In genomic region chr1:100703052-100703451, GRCh38 we compare ENCODE assay signal across 20 cellular contexts. TPM values are rescaled to one million over a fixed set of nuclear protein-coding genes. Genes with fewer than 3 reads are reported as not detected.
A peak's percentile ranks its signal among the peaks of the same experiment; 100 is the strongest.
DNase-seq lines count a peak whose midpoint lies in the region; ATAC-seq and TF ChIP-seq lines count a peak whose summit lies in the region.
"Had no signal": no experiment of that assay in that cellular context is flagged by ENCODE, and none has a peak within 500 bp of the region (broad histone marks: within the 10 kb centered on the region; RNA-seq: fewer than 3 reads in every experiment).

No MANE protein-coding gene starts in this region.

- no peak overlapping the region for H3K27ac Mint-ChIP-seq in neural progenitor cell
- no peak overlapping the region for H3K27ac Mint-ChIP-seq in activated T-helper 17 cell treated with anti-CD3 and anti-CD28 coated beads, Interleukin-2, amount 50 U/mL, for 72 hours
- H3K27ac Mint-ChIP-seq: CD4-positive, CD25-positive, alpha-beta regulatory T cell; CD8-positive, alpha-beta memory T cell; IgD-negative memory B cell had no signal

- ATAC-seq in thoracic aorta (ENCODE audit: insufficient number of reproducible peaks, low FRiP score, low read depth) (no peak), HG02938 (IDR thresholded peaks at IDR 0.05; ENCODE audit: unreplicated experiment) (no peak)
- no peak for ATAC-seq in activated T-helper 17 cell treated with anti-CD3 and anti-CD28 coated beads, Interleukin-2, amount 50 U/mL, for 72 hours (replicated peaks)

- H3K27ac ChIP-seq in neural progenitor cell (no peak overlapping the region), thoracic aorta (peak overlapping the region; percentile 19 to 74), prostate gland (no peak overlapping the region)

- peaks cover 7% of the 10 kb centered on the region for H3K27me3 Mint-ChIP-seq in neural progenitor cell (ENCODE audit: insufficient read depth, low read depth)
- peaks cover 28% of the 10 kb centered on the region for H3K27me3 Mint-ChIP-seq in activated T-helper 17 cell treated with anti-CD3 and anti-CD28 coated beads, Interleukin-2, amount 50 U/mL, for 72 hours

- intact Hi-C loops in prostate gland (cut with DNase I): no loop called here

- no peaks in the 10 kb centered on the region for H3K9me3 ChIP-seq in adipocyte (ENCODE audit: control insufficient read depth, low read length)
- H3K9me3 ChIP-seq in neural progenitor cell (ENCODE audit: low read depth): no peaks in the 10 kb centered on the region
- no peaks in the 10 kb centered on the region for H3K9me3 ChIP-seq in thoracic aorta
- no peaks in the 10 kb centered on the region for H3K9me3 ChIP-seq in prostate gland
- H3K9me3 ChIP-seq: BE2C had no signal

- H3K4me3 Mint-ChIP-seq in neural progenitor cell: no peak overlapping the region
- no peak overlapping the region for H3K4me3 Mint-ChIP-seq in activated T-helper 17 cell treated with anti-CD3 and anti-CD28 coated beads, Interleukin-2, amount 50 U/mL, for 72 hours
- H3K4me3 Mint-ChIP-seq: CD4-positive, CD25-positive, alpha-beta regulatory T cell; CD8-positive, alpha-beta memory T cell; IgD-negative memory B cell had no signal

- no peak overlapping the region for H3K4me2 ChIP-seq in neural progenitor cell

- H3K4me1 Mint-ChIP-seq in neural progenitor cell: no peaks in the 10 kb centered on the region
- H3K4me1 Mint-ChIP-seq in activated T-helper 17 cell treated with anti-CD3 and anti-CD28 coated beads, Interleukin-2, amount 50 U/mL, for 72 hours: no peaks in the 10 kb centered on the region
- H3K4me1 Mint-ChIP-seq: CD4-positive, CD25-positive, alpha-beta regulatory T cell; CD8-positive, alpha-beta memory T cell had no signal

- no peak overlapping the region for H3K4me3 ChIP-seq in adipocyte (ENCODE audit: low read length)
- no peak overlapping the region for H3K4me3 ChIP-seq in neural progenitor cell
- H3K4me3 ChIP-seq in thoracic aorta: no peak overlapping the region
- no peak overlapping the region for H3K4me3 ChIP-seq in prostate gland

- TF ChIP-seq POLR2A in prostate gland (IDR thresholded peaks at IDR 0.05): no peak

- WGBS in prostate gland: 72% methylated on average over 2 of the region's 2 CpGs

- no peaks in the 10 kb centered on the region for H3K79me2 ChIP-seq in neural progenitor cell (ENCODE audit: low read depth)

- no peaks in the 10 kb centered on the region for H4K20me1 ChIP-seq in neural progenitor cell (ENCODE audit: low read depth)

- peak; percentile 22 for DNase-seq in adipocyte (ENCODE audit: low read depth)
- peak; percentile 30 for DNase-seq in dermis blood vessel endothelial cell
- no peak for DNase-seq in neural progenitor cell (ENCODE audit: low spot score)
- no peak for DNase-seq in thoracic aorta (ENCODE audit: low spot score)
- no peak for DNase-seq in effector CD4-positive, alpha-beta T cell
- DNase-seq in prostate gland (ENCODE audit: low spot score): no peak
- DNase-seq: ACHN; BE2C; C1 segment of cervical spinal cord; CD4-positive, CD25-positive, alpha-beta regulatory T cell; CD8-positive, alpha-beta memory T cell; COR-L47; DMS 273 treated with DMSO at 0.1 percent for 48 hours; DMS53; DND-41; KBM-7 had no signal

- H3K36me3 ChIP-seq in adipocyte (ENCODE audit: control insufficient read depth, insufficient read depth, low read length, severe bottlenecking) (no peaks in the 10 kb centered on the region), neural progenitor cell (no peaks in the 10 kb centered on the region), thoracic aorta (no peaks in the 10 kb centered on the region), prostate gland (no peaks in the 10 kb centered on the region)
- H3K36me3 ChIP-seq: BE2C had no signal

- H3K9me3 Mint-ChIP-seq in neural progenitor cell: no peaks in the 10 kb centered on the region
- peaks cover 5% of the 10 kb centered on the region for H3K9me3 Mint-ChIP-seq in activated T-helper 17 cell treated with anti-CD3 and anti-CD28 coated beads, Interleukin-2, amount 50 U/mL, for 72 hours
- H3K9me3 Mint-ChIP-seq: IgD-negative memory B cell had no signal

- H2AFZ ChIP-seq in neural progenitor cell (replicated peaks): peak overlapping the region; percentile 3

- no peak for TF ChIP-seq CTCF in neural progenitor cell (IDR thresholded peaks at IDR 0.05)
- TF ChIP-seq CTCF in thoracic aorta (IDR thresholded peaks at IDR 0.05): no peak
- TF ChIP-seq CTCF in prostate gland (IDR thresholded peaks at IDR 0.05): no peak

- H3F3A ChIP-seq in neural progenitor cell (ENCODE audit: low read depth): no peaks in the 10 kb centered on the region

- no peaks in the 10 kb centered on the region for H3K27me3 ChIP-seq in adipocyte (replicated peaks; ENCODE audit: control insufficient read depth, insufficient read depth, low read length)
- no peaks in the 10 kb centered on the region for H3K27me3 ChIP-seq in neural progenitor cell
- H3K27me3 ChIP-seq in thoracic aorta (replicated peaks; ENCODE audit: insufficient read depth): no peaks in the 10 kb centered on the region
- no peaks in the 10 kb centered on the region for H3K27me3 ChIP-seq in prostate gland (replicated peaks; ENCODE audit: insufficient read depth)
- H3K27me3 ChIP-seq: BE2C had no signal

- H3K9ac ChIP-seq in adipocyte (ENCODE audit: low read length) (no peak overlapping the region), neural progenitor cell (no peak overlapping the region)

- H3K4me1 ChIP-seq in adipocyte (ENCODE audit: control insufficient read depth, insufficient read depth, low read length): peaks cover 20% of the 10 kb centered on the region
- H3K4me1 ChIP-seq in neural progenitor cell: no peaks in the 10 kb centered on the region
- H3K4me1 ChIP-seq in thoracic aorta (ENCODE audit: control insufficient read depth in 1 of 2, low read depth in 2 of 2): peaks cover 27 to 53% of the 10 kb centered on the region in 2 donors
- H3K4me1 ChIP-seq in prostate gland (replicated peaks): no peaks in the 10 kb centered on the region
- H3K4me1 ChIP-seq: BE2C had no signal

- H3K36me3 Mint-ChIP-seq in neural progenitor cell: no peaks in the 10 kb centered on the region
- no peaks in the 10 kb centered on the region for H3K36me3 Mint-ChIP-seq in activated T-helper 17 cell treated with anti-CD3 and anti-CD28 coated beads, Interleukin-2, amount 50 U/mL, for 72 hours (ENCODE audit: low read depth)
- H3K36me3 Mint-ChIP-seq: CD4-positive, CD25-positive, alpha-beta regulatory T cell; CD8-positive, alpha-beta memory T cell had no signal

RNA-seq across cellular contexts. Expression of gene VCAM1, which starts 16.5 kb away (rescaled TPM):
- total RNA-seq in dermis blood vessel endothelial cell: 6.2 and 24.5 TPM in 2 replicates
- total RNA-seq in neural progenitor cell (ENCODE audit: low replicate concordance): 0.34 and 2.1 TPM in 2 replicates
- total RNA-seq in thoracic aorta: 10 to 100 TPM; 42.4 to 77.6 TPM
- total RNA-seq in activated T-helper 17 cell treated with anti-CD3 and anti-CD28 coated beads, Interleukin-2, amount 50 U/mL, for 72 hours: not detected
- 1 to 10 TPM; 2.9 to 9.3 TPM for total RNA-seq in prostate gland
- total RNA-seq: CD4-positive, CD25-positive, alpha-beta regulatory T cell; G401 had no signal

Comparison
In these comparisons a context has a peak if more than half of its experiments do, and no peak if none do; other contexts are left out.
1. DNase-seq: peak in adipocyte (single experiment) and dermis blood vessel endothelial cell (single experiment); none in neural progenitor cell (single experiment), thoracic aorta (single experiment), effector CD4-positive, alpha-beta T cell (single experiment) and prostate gland (single experiment).
2. H3K27ac ChIP-seq: peak in thoracic aorta (2 of 2); none in neural progenitor cell (single experiment) and prostate gland (0 of 2).